Comparison of ENCODE assay signal across 28 cellular contexts in genomic region chr12:26058818-26059217, GRCh38.
DNase-seq lines count a peak whose midpoint lies in the region; ATAC-seq, FAIRE-seq and TF ChIP-seq lines count a peak whose summit lies in the region.
"Had no signal": no experiment of that assay in that cellular context is flagged by ENCODE, and none has a peak within 500 bp of the region (broad histone marks: within the 10 kb centered on the region; RNA-seq: fewer than 3 reads in every experiment).

No MANE protein-coding gene starts in this region.

- H3K4me2 ChIP-seq in A549 = no peak overlapping the region
- H3K4me2 ChIP-seq: KMS-11 had no signal

- WGBS in A549 (ENCODE audit: missing lambda C conversion rate) = 85% methylated on average over 1 of the region's 1 CpG

- TF ChIP-seq RAD21 in A549 (conservative IDR thresholded peaks at IDR 0.05 in 1 of 2, IDR thresholded peaks at IDR 0.05 in 1 of 2) = no peak

- CTCF ChIA-PET in A549 (lab: Yijun Ruan, JAX) = interaction anchor here (0.9 kb wide), 1 partner anchor 33 kb away, joined by 3 read pairs; no protein-coding TSS in a partner anchor

- H3K4me3 ChIP-seq in A549 = no peak overlapping the region
- H3K4me3 ChIP-seq: cardiac muscle cell, lower lobe of right lung, tibial artery had no signal

- TF ChIP-seq CTCF in A549 (IDR thresholded peaks at IDR 0.05) = no peak

- TF ChIP-seq POLR2A in A549 (IDR thresholded peaks at IDR 0.05; ENCODE audit: low read length) = no peak

- POLR2A ChIA-PET in A549 (lab: Yijun Ruan, JAX) = no interaction called here

- ATAC-seq in A549 = no peak
- no peak for ATAC-seq in HG03469 (IDR thresholded peaks at IDR 0.05; ENCODE audit: unreplicated experiment)
- ATAC-seq: lower lobe of right lung; stimulated activated naive CD8-positive, alpha-beta T cell treated with anti-CD3 and anti-CD28 coated beads, Interleukin-15, amount 100 ng/mL, for 72 hours had no signal

- peaks cover 4% of the 10 kb centered on the region; the same call in 1 of the 3 replicates for H3K4me1 ChIP-seq in A549

- no peak overlapping the region for H3K27ac ChIP-seq in A549
- H3K27ac ChIP-seq: 22Rv1, cardiac muscle cell, KMS-11, lower lobe of right lung, RWPE1, tibial artery, WERI-Rb-1 had no signal

- no peaks in the 10 kb centered on the region for H3K9me3 ChIP-seq in A549
- H3K9me3 ChIP-seq: lower lobe of right lung, tibial artery had no signal

- no peak for TF ChIP-seq EP300 in A549 (IDR thresholded peaks at IDR 0.05)

- DNase-seq in A549 (ENCODE audit: low read depth in 1 of 2, low spot score in 1 of 2) = no peak
- no peak for DNase-seq in GM19239 (ENCODE audit: insufficient read length, low spot score)
- DNase-seq in RPMI7951 (ENCODE audit: low read depth) = peak; percentile 33
- peak; percentile 21 for DNase-seq in iris pigment epithelial cell (ENCODE audit: low read depth)
- DNase-seq in mucosa of gallbladder (ENCODE audit: low spot score) = no peak
- DNase-seq in GM19240 (ENCODE audit: insufficient read length, low spot score) = no peak
- DNase-seq in NCI-H1694 (lab: John Stamatoyannopoulos, UW) = no peak
- DNase-seq: activated CD4-positive, alpha-beta T cell treated with anti-CD3 and anti-CD28 coated beads, Interleukin-2, amount 10 ng/mL, durations not matched to agents 7 days and 5 days; activated naive CD4-positive, alpha-beta T cell treated with anti-CD3 and anti-CD28 coated beads, Interleukin-2, amount 10 ng/mL, durations not matched to agents 7 days and 5 days; AML-193; CD8-positive, alpha-beta memory T cell; dermis blood vessel endothelial cell; DMS153; GDM1; glutamatergic neuron; kidney; lower lobe of right lung; NCI-H146; NCI-H2171; NCI-H524 treated with DMSO at 0.1 percent for 48 hours; stimulated activated naive CD8-positive, alpha-beta T cell treated with anti-CD3 and anti-CD28 coated beads, Interleukin-15, amount 100 ng/mL, for 72 hours; tibial artery; WERI-Rb-1 had no signal

- FAIRE-seq in A549 (lab: Jason Lieb, UNC) (peak; percentile 51), GM19239 (lab: Jason Lieb, UNC) (peak; percentile 88)

TF ChIP-seq in A549, 52 proteins besides CTCF, POLR2A, EP300 and RAD21:
- TF ChIP-seq BHLHE40 (IDR thresholded peaks at IDR 0.05; ENCODE audit: low read depth, low read length) = no peak
- no peak for TF ChIP-seq RFX5 (IDR thresholded peaks at IDR 0.05)
TF ChIP-seq in A549: peak in this region for 0.

Comparison
In these comparisons a context has a peak if more than half of its experiments do, and no peak if none do; other contexts are left out.
1. DNase-seq: peak in RPMI7951 (single experiment) and iris pigment epithelial cell (single experiment); none in A549 (0 of 2), GM19239 (single experiment), mucosa of gallbladder (single experiment), GM19240 (single experiment) and NCI-H1694 (single experiment).